In genomic region chr3:172658344-172659245, GRCh38 we compare ENCODE assay signal across 1 cellular context.
A peak's percentile ranks its signal among the peaks of the same experiment; 100 is the strongest.
TF ChIP-seq lines count a peak whose summit lies in the region.

No MANE protein-coding gene starts in this region.

TF ChIP-seq in SK-N-SH, 30 proteins besides CTCF, POLR2A, EP300 and RAD21 (continued from another document):
- TF ChIP-seq, protein P1, sequence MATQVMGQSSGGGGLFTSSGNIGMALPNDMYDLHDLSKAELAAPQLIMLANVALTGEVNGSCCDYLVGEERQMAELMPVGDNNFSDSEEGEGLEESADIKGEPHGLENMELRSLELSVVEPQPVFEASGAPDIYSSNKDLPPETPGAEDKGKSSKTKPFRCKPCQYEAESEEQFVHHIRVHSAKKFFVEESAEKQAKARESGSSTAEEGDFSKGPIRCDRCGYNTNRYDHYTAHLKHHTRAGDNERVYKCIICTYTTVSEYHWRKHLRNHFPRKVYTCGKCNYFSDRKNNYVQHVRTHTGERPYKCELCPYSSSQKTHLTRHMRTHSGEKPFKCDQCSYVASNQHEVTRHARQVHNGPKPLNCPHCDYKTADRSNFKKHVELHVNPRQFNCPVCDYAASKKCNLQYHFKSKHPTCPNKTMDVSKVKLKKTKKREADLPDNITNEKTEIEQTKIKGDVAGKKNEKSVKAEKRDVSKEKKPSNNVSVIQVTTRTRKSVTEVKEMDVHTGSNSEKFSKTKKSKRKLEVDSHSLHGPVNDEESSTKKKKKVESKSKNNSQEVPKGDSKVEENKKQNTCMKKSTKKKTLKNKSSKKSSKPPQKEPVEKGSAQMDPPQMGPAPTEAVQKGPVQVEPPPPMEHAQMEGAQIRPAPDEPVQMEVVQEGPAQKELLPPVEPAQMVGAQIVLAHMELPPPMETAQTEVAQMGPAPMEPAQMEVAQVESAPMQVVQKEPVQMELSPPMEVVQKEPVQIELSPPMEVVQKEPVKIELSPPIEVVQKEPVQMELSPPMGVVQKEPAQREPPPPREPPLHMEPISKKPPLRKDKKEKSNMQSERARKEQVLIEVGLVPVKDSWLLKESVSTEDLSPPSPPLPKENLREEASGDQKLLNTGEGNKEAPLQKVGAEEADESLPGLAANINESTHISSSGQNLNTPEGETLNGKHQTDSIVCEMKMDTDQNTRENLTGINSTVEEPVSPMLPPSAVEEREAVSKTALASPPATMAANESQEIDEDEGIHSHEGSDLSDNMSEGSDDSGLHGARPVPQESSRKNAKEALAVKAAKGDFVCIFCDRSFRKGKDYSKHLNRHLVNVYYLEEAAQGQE (IDR thresholded peaks at IDR 0.05; ENCODE audit: low read depth, low read length) = peak; percentile 70; the same call in 1 of the 2 replicates
- TF ChIP-seq JUND (IDR thresholded peaks at IDR 0.05) = peak; percentile 88
- no peak for TF ChIP-seq MEF2A (IDR thresholded peaks at IDR 0.05; ENCODE audit: borderline replicate concordance, low read depth)
- TF ChIP-seq ELF1 (IDR thresholded peaks at IDR 0.05) = no peak
- no peak for TF ChIP-seq FOXM1 (IDR thresholded peaks at IDR 0.05; ENCODE audit: low read depth)
- TF ChIP-seq RCOR1 (IDR thresholded peaks at IDR 0.05; ENCODE audit: low read length) = no peak
- TF ChIP-seq ZBTB33 (IDR thresholded peaks at IDR 0.05; ENCODE audit: borderline replicate concordance, low read depth) = peak; percentile 36; the same call in 1 of the 2 replicates
